Comparison of ENCODE assay signal across 17 cellular contexts in the genomic region with DNA sequence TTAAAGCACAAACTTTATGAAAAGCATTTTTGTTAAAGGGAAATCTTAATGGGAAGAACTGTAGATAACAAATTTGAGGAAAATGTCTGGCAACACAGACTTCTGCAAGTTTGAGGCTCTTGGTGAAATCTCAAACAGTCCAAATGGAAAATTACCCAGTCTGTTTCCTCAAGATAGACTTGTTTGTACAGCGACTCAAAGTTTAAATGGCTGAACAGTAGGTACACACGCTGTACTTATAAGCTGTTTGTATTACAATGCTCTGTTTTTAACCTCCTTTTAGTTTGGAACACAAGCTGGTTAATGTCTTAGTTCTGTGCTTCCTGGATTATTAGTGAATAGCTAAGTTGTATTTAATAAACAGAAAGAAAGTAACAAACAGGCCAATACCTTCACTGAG.
DNase-seq lines count a peak whose midpoint lies in the region; ATAC-seq, FAIRE-seq and TF ChIP-seq lines count a peak whose summit lies in the region.
"Had no signal": no experiment of that assay in that cellular context is flagged by ENCODE, and none has a peak within 500 bp of the region (broad histone marks: within the 10 kb centered on the region; RNA-seq: fewer than 3 reads in every experiment).

No MANE protein-coding gene starts in this region.

- H3K9me3 ChIP-seq in A549: no peaks in the 10 kb centered on the region
- no peaks in the 10 kb centered on the region for H3K9me3 ChIP-seq in left ventricle myocardium inferior (replicated peaks)
- H3K9me3 ChIP-seq: SJSA1 had no signal

- H3K4me3 ChIP-seq in A549 (no peak overlapping the region), astrocyte of the spinal cord (ENCODE audit: low read depth, low read length) (no peak overlapping the region), left ventricle myocardium inferior (no peak overlapping the region), rectal smooth muscle tissue (ENCODE audit: low read length) (no peak overlapping the region)
- H3K4me3 ChIP-seq: GM23248, SJSA1 had no signal

- H3K4me1 ChIP-seq in A549: peaks cover 50% of the 10 kb centered on the region
- H3K4me1 ChIP-seq in left ventricle myocardium inferior: peaks cover 56% of the 10 kb centered on the region
- H3K4me1 ChIP-seq in rectal smooth muscle tissue (ENCODE audit: control insufficient read depth, insufficient read depth, low read length): no peaks in the 10 kb centered on the region

- intact Hi-C loops in left ventricle myocardium inferior (cut with micrococcal nuclease): no loop called here

- DNase-seq in A549 (ENCODE audit: low read depth in 1 of 2, low spot score in 1 of 2) (peak in 1 of 2 experiments; percentile 27), astrocyte of the spinal cord (ENCODE audit: low read depth, low spot score) (peak; percentile 8), left ventricle myocardium inferior (no peak), NCI-H524 treated with DMSO at 0.1 percent for 48 hours (lab: John Stamatoyannopoulos, UW) (no peak), GM10248 (ENCODE audit: extremely low spot score) (no peak), NCI-H2227 (lab: John Stamatoyannopoulos, UW; ENCODE audit: unreplicated experiment) (no peak)
- DNase-seq: activated naive CD4-positive, alpha-beta T cell treated with Interleukin-2 at 50 U/mL for 16 hours; central memory CD4-positive, alpha-beta T cell; GM23248; NCI-H1694 treated with DMSO at 0.1 percent for 48 hours; stimulated activated naive CD4-positive, alpha-beta T cell treated with Interleukin-2 at 50 U/mL for 16 hours had no signal

- FAIRE-seq in A549 (lab: Jason Lieb, UNC): no peak
- FAIRE-seq: A204.1, TTC549 had no signal

- no peak for TF ChIP-seq POLR2A in A549 (IDR thresholded peaks at IDR 0.05; ENCODE audit: low read length)

- POLR2A ChIA-PET in A549 (lab: Yijun Ruan, JAX) (interaction anchor here (0.6 kb wide), 1 partner anchor 14 kb away, joined by 3 read pairs; no protein-coding TSS in a partner anchor), GM10248 (lab: Yijun Ruan, JAX) (no interaction called here)

- TF ChIP-seq RAD21 in A549 (conservative IDR thresholded peaks at IDR 0.05 in 1 of 2, IDR thresholded peaks at IDR 0.05 in 1 of 2): no peak

- CTCF ChIA-PET in A549 (lab: Yijun Ruan, JAX) (interaction anchor here (0.8 kb wide), 1 partner anchor 13 kb away, joined by 3 read pairs; no protein-coding TSS in a partner anchor), GM10248 (lab: Yijun Ruan, JAX) (interaction anchor here (1.1 kb wide), 1 partner anchor 9 kb away, joined by 3 read pairs; no protein-coding TSS in a partner anchor)

- peak overlapping the region; percentile 54 to 67; a peak in 5 of 6 replicates for H3K27ac ChIP-seq in A549
- H3K27ac ChIP-seq in left ventricle myocardium inferior (replicated peaks): peak overlapping the region; percentile 47
- H3K27ac ChIP-seq in rectal smooth muscle tissue (ENCODE audit: low read depth, low read length): peak overlapping the region; percentile 56
- H3K27ac ChIP-seq: GM23248, KMS-11, SJSA1 had no signal

- ATAC-seq in A549: peak in 1 of 2 experiments; percentile 52; a peak in 2 of 6 replicates
- no peak for ATAC-seq in HG02610 (IDR thresholded peaks at IDR 0.05; ENCODE audit: unreplicated experiment)

- 0% methylated on average over 2 of the region's 2 CpGs for WGBS in A549 (ENCODE audit: missing lambda C conversion rate)

- no peaks in the 10 kb centered on the region for H3K36me3 ChIP-seq in left ventricle myocardium inferior
- no peaks in the 10 kb centered on the region for H3K36me3 ChIP-seq in rectal smooth muscle tissue (ENCODE audit: control insufficient read depth, insufficient read depth, low read length)
- H3K36me3 ChIP-seq: SJSA1 had no signal

- peak overlapping the region; percentile 63 for H3K4me2 ChIP-seq in A549
- H3K4me2 ChIP-seq: KMS-11 had no signal

- H3K27me3 ChIP-seq in left ventricle myocardium inferior (ENCODE audit: low read depth) (no peaks in the 10 kb centered on the region), rectal smooth muscle tissue (ENCODE audit: control insufficient read depth, insufficient read depth, low read length) (no peaks in the 10 kb centered on the region)
- H3K27me3 ChIP-seq: SJSA1 had no signal

- in situ Hi-C loops in astrocyte of the spinal cord (cut with HindIII; ENCODE audit: low sequenced_read_pairs): no loop called here

- TF ChIP-seq CTCF in A549 (IDR thresholded peaks at IDR 0.05): no peak
- TF ChIP-seq CTCF in astrocyte of the spinal cord (IDR thresholded peaks at IDR 0.05; ENCODE audit: low read depth, low read length): no peak
- no peak for TF ChIP-seq CTCF in left ventricle myocardium inferior (IDR thresholded peaks at IDR 0.05; ENCODE audit: borderline replicate concordance)
- no peak for TF ChIP-seq CTCF in GM10248 (IDR thresholded peaks at IDR 0.05; ENCODE audit: control extremely low read depth, extremely low read depth, low read depth, missing control alignments)

- TF ChIP-seq EP300 in A549 (IDR thresholded peaks at IDR 0.05): no peak

- H3K9ac ChIP-seq in rectal smooth muscle tissue (ENCODE audit: low read length): no peak overlapping the region
- H3K9ac ChIP-seq: GM23248, KMS-11 had no signal

TF ChIP-seq in A549, 52 proteins besides CTCF, POLR2A, EP300 and RAD21:
- no peak for TF ChIP-seq EHMT2 (IDR thresholded peaks at IDR 0.05; ENCODE audit: low read depth)
- TF ChIP-seq HEYL (CRISPR knock-in tag; IDR thresholded peaks at IDR 0.05): no peak
- TF ChIP-seq SMC3 (IDR thresholded peaks at IDR 0.05): no peak
- no peak for TF ChIP-seq CBX8 (IDR thresholded peaks at IDR 0.05)
- no peak for TF ChIP-seq RARB (CRISPR knock-in tag; IDR thresholded peaks at IDR 0.05)
- TF ChIP-seq EHF (CRISPR knock-in tag; IDR thresholded peaks at IDR 0.05): no peak
- TF ChIP-seq CHD2 (IDR thresholded peaks at IDR 0.05; ENCODE audit: low read length, partially characterized antibody): no peak
- TF ChIP-seq JUN (IDR thresholded peaks at IDR 0.05): no peak
- no peak for TF ChIP-seq ZNF302 (CRISPR knock-in tag; IDR thresholded peaks at IDR 0.05)
